18 cellular contexts compared by ENCODE assay signal in the genomic region with DNA sequence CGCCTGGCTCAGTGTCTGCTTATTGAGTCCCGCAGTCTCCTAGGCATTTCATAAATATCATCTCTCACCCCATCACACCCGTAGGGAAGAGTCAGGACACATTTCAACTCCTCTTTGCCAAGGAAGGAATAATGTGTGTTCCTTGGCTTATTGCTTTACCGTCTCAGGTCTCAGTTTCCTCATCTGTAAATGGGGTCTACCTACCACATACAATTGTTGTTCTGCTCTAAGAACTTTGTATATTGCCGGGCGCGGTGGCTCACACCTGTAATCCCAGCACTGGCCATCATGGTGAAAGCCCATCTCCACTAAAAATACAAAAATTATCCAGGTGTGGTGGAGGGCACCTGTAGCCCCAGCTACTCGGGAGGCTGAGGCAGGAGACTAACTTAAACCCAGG. TPM values are rescaled to one million over a fixed set of nuclear protein-coding genes. Genes with fewer than 3 reads are reported as not detected.
"Had no signal": no experiment of that assay in that cellular context is flagged by ENCODE, and none has a peak within 500 bp of the region (broad histone marks: within the 10 kb centered on the region; RNA-seq: fewer than 3 reads in every experiment).

No MANE protein-coding gene starts in this region.

- H3K27me3 Mint-ChIP-seq: central memory CD8-positive, alpha-beta T cell; naive thymus-derived CD4-positive, alpha-beta T cell; type B pancreatic cell had no signal

- H3K27me3 ChIP-seq: dorsolateral prefrontal cortex, heart right ventricle, left lung, right atrium auricular region had no signal

- H3K4me3 Mint-ChIP-seq: central memory CD8-positive, alpha-beta T cell; naive thymus-derived CD4-positive, alpha-beta T cell; nephron progenitor cell; type B pancreatic cell had no signal

- H3K27ac ChIP-seq: left lung, right atrium auricular region had no signal

- H3K36me3 ChIP-seq: heart right ventricle, left lung, right atrium auricular region had no signal

- ATAC-seq: esophagus mucosa; naive thymus-derived CD4-positive, alpha-beta T cell had no signal

- H3K4me1 Mint-ChIP-seq: central memory CD8-positive, alpha-beta T cell had no signal

- H3K36me3 Mint-ChIP-seq: type B pancreatic cell had no signal

- H3K4me3 ChIP-seq: dorsolateral prefrontal cortex, heart right ventricle, left lung, right atrium auricular region had no signal

- H3K27ac Mint-ChIP-seq: type B pancreatic cell had no signal

- H3K9me3 ChIP-seq: heart right ventricle, left lung, right atrium auricular region had no signal

- H3K9me3 Mint-ChIP-seq: central memory CD8-positive, alpha-beta T cell; naive thymus-derived CD4-positive, alpha-beta T cell; nephron progenitor cell; type B pancreatic cell had no signal

- DNase-seq: cortex of kidney; effector memory CD4-positive, alpha-beta T cell; islet precursor cell; left lung; naive thymus-derived CD4-positive, alpha-beta T cell; nephron progenitor cell; small intestine; stimulated activated CD4-positive, alpha-beta T cell treated with anti-CD3 and anti-CD28 coated beads, Interleukin-12 subunit alpha, Interleukin-12 subunit beta, amount 100 ng/mL, for 4 hours; stimulated activated naive CD4-positive, alpha-beta T cell treated with Interleukin-2 at 50 U/mL for 16 hours had no signal

RNA-seq across cellular contexts. Expression of a gene that starts 3.1 kb away (rescaled TPM):
- total RNA-seq: esophagus mucosa; frontal cortex; left lung; lung microvascular endothelial cell; naive thymus-derived CD4-positive, alpha-beta T cell had no signal

RNA-seq across cellular contexts. Expression of a gene that starts 37.5 kb away (rescaled TPM):
- total RNA-seq: lung microvascular endothelial cell, mononuclear cell had no signal
